1 cellular context compared by ENCODE assay signal in genomic region chr11:17165247-17165890, GRCh38.
A peak's percentile ranks its signal among the peaks of the same experiment; 100 is the strongest.
TF ChIP-seq lines count a peak whose summit lies in the region.

No MANE protein-coding gene starts in this region.

TF ChIP-seq in K562, 482 proteins besides CTCF, POLR2A, EP300 and RAD21:
- TF ChIP-seq RUNX1 (IDR thresholded peaks at IDR 0.05; ENCODE audit: low read depth) (no peak), E2F8 (IDR thresholded peaks at IDR 0.05; ENCODE audit: low read depth, partially characterized antibody) (no peak), ZMIZ1 (IDR thresholded peaks at IDR 0.05; ENCODE audit: low read depth in 2 of 2, low read length in 2 of 2) (no peak), PCBP2 (IDR thresholded peaks at IDR 0.05; ENCODE audit: low read depth, low read length, poor library complexity, severe bottlenecking) (no peak), NUFIP1 (IDR thresholded peaks at IDR 0.05; ENCODE audit: partially characterized antibody) (no peak), ZNF518B (CRISPR knock-in tag; IDR thresholded peaks at IDR 0.05) (no peak), ATF6 (CRISPR knock-in tag; IDR thresholded peaks at IDR 0.05) (no peak), SRSF7 (optimal IDR thresholded peaks at IDR 0.05; ENCODE audit: low read depth, low read length) (no peak), MCM7 (IDR thresholded peaks at IDR 0.05) (no peak), MAX (CRISPR knock-in tag; IDR thresholded peaks at IDR 0.05) (no peak), CEBPG (CRISPR knock-in tag; IDR thresholded peaks at IDR 0.05) (no peak), CEBPG (tag; conservative IDR thresholded peaks at IDR 0.05 in 1 of 2, IDR thresholded peaks at IDR 0.05 in 1 of 2) (peak in 1 of 2 experiments; percentile 7; a peak in 1 of 4 replicates), CEBPB (tag; IDR thresholded peaks at IDR 0.05) (0 out of 2 replicates have a peak, but pooled peaks have one; percentile 5), CSDE1 (IDR thresholded peaks at IDR 0.05) (no peak)
